Comparison of ENCODE assay signal across 11 cellular contexts in genomic region chr13:97600438-97601080, GRCh38.
DNase-seq lines count a peak whose midpoint lies in the region; ATAC-seq, FAIRE-seq and TF ChIP-seq lines count a peak whose summit lies in the region.
"Had no signal": no experiment of that assay in that cellular context is flagged by ENCODE, and none has a peak within 500 bp of the region (broad histone marks: within the 10 kb centered on the region; RNA-seq: fewer than 3 reads in every experiment).

No MANE protein-coding gene starts in this region.

- H3K36me3 ChIP-seq in HepG2 (replicated peaks in 1 of 2; ENCODE audit: control insufficient read depth in 1 of 2, insufficient read depth in 2 of 2, low read length in 2 of 2) (no peaks in the 10 kb centered on the region), right lobe of liver (no peaks in the 10 kb centered on the region), H7 (replicated peaks; ENCODE audit: control insufficient read depth, insufficient read depth, low read length) (no peaks in the 10 kb centered on the region), HAP-1 (replicated peaks) (no peaks in the 10 kb centered on the region)

- POLR2A ChIA-PET in HepG2 (lab: Yijun Ruan, JAX) = no interaction called here

- no peaks in the 10 kb centered on the region for H3K79me2 ChIP-seq in HepG2 (ENCODE audit: insufficient read depth, low read length)

- no peaks in the 10 kb centered on the region for H3K27me3 ChIP-seq in HepG2 (ENCODE audit: control insufficient read depth in 1 of 2, insufficient read depth in 2 of 2, low read length in 2 of 2)
- no peaks in the 10 kb centered on the region for H3K27me3 ChIP-seq in right lobe of liver
- H3K27me3 ChIP-seq in H7 (ENCODE audit: control insufficient read depth, insufficient read depth, low read length) = no peaks in the 10 kb centered on the region
- H3K27me3 ChIP-seq in HAP-1 (ENCODE audit: low read depth) = no peaks in the 10 kb centered on the region; the same call in 1 of the 2 replicates

- intact Hi-C loops in HepG2 (cut with micrococcal nuclease; ENCODE audit: unreplicated experiment) = no loop called here
- intact Hi-C loops in right lobe of liver (cut with DNase I) = no loop called here

- ATAC-seq in HepG2 (no peak; the same call in 2 of the 3 replicates), right lobe of liver (no peak), GM18517 (IDR thresholded peaks at IDR 0.05; ENCODE audit: unreplicated experiment) (no peak)

- CTCF ChIA-PET in HepG2 (lab: Yijun Ruan, JAX; ENCODE audit: low intra/inter-chr PET ratio, low total read pairs) = no interaction called here

- no peak for TF ChIP-seq RAD21 in HepG2 (CRISPR knock-in tag; IDR thresholded peaks at IDR 0.05)

- H3K27ac ChIP-seq in HepG2 (ENCODE audit: extremely low read length, insufficient read depth, low read length) = no peak overlapping the region
- H3K27ac ChIP-seq in right lobe of liver = no peak overlapping the region

- H3K4me1 ChIP-seq in HepG2 (ENCODE audit: insufficient read depth, low read length) (no peaks in the 10 kb centered on the region), right lobe of liver (no peaks in the 10 kb centered on the region), HAP-1 (no peaks in the 10 kb centered on the region)

- no peak overlapping the region for H3K4me3 ChIP-seq in HepG2 (replicated peaks in 1 of 3; ENCODE audit: insufficient read depth in 1 of 3, low read depth in 2 of 3, low read length in 3 of 3)
- H3K4me3 ChIP-seq in right lobe of liver = no peak overlapping the region
- no peak overlapping the region for H3K4me3 ChIP-seq in fibroblast of mammary gland (ENCODE audit: control insufficient read depth, low read depth, low read length)
- no peak overlapping the region for H3K4me3 ChIP-seq in H7 (ENCODE audit: insufficient read depth, low read depth, low read length)
- H3K4me3 ChIP-seq in HAP-1 = no peak overlapping the region

- BruUV-seq in HepG2 (replicated peaks; lab: Mats Ljungman, UMichigan) = no TSS peak

- in situ Hi-C loops in HepG2 (cut with HindIII; ENCODE audit: extremely low pct_ligation_motif_present, low pct_unique_long_range_greater_than_20kb) (no loop called here), HAP-1 (cut with MboI; ENCODE audit: low sequenced_read_pairs) (no loop called here)

- no peak for FAIRE-seq in HepG2 (lab: Jason Lieb, UNC)

- H3K9me3 ChIP-seq in HepG2 (ENCODE audit: low read length) = no peaks in the 10 kb centered on the region
- H3K9me3 ChIP-seq in right lobe of liver = no peaks in the 10 kb centered on the region
- H3K9me3 ChIP-seq in HAP-1 = no peaks in the 10 kb centered on the region

- no peak overlapping the region for H2AFZ ChIP-seq in HepG2 (ENCODE audit: low read length)

- DNase-seq in HepG2 (ENCODE audit: low spot score) = peak; percentile 4
- no peak for DNase-seq in right lobe of liver
- DNase-seq in OCI-M1 (lab: John Stamatoyannopoulos, UW) = peak; percentile 41
- peak; percentile 77 for DNase-seq in fibroblast of mammary gland (ENCODE audit: low read depth)
- no peak for DNase-seq in H7
- no peak for DNase-seq in HAP-1 (ENCODE audit: low spot score in 2 of 2)
- DNase-seq in activated CD4-positive, alpha-beta T cell treated with anti-CD3 and anti-CD28 coated beads, Interleukin-2, amount 50 U/mL, for 1 hour = no peak
- DNase-seq: C1 segment of cervical spinal cord, cerebellar nuclear complex, NCI-H1930 had no signal

- 13% methylated on average over 3 of the region's 3 CpGs for WGBS in HepG2 (ENCODE audit: low lambda C conversion rate)
- WGBS in right lobe of liver (ENCODE audit: insufficient coverage, low coverage, low lambda C conversion rate, missing lambda C conversion rate) = 53% methylated on average over 3 of the region's 3 CpGs

- H4K20me1 ChIP-seq in HepG2 (ENCODE audit: insufficient read depth, low read length) = no peaks in the 10 kb centered on the region

- H3K9ac ChIP-seq in HepG2 (ENCODE audit: insufficient read depth, low read depth, low read length) = no peak overlapping the region

- TF ChIP-seq EP300 in HepG2 (IDR thresholded peaks at IDR 0.05; ENCODE audit: low read depth in 2 of 2, low read length in 2 of 2) = no peak
- no peak for TF ChIP-seq EP300 in HepG2 (CRISPR knock-in tag; IDR thresholded peaks at IDR 0.05; ENCODE audit: borderline replicate concordance)

- TF ChIP-seq POLR2A in HepG2 (IDR thresholded peaks at IDR 0.05; ENCODE audit: insufficient read depth in 1 of 2, low read depth in 2 of 2, low read length in 2 of 2) (no peak), right lobe of liver (IDR thresholded peaks at IDR 0.05) (no peak)

- H3K4me2 ChIP-seq in HepG2 (ENCODE audit: low read depth, low read length) = no peak overlapping the region

- TF ChIP-seq CTCF in HepG2 (CRISPR knock-in tag; IDR thresholded peaks at IDR 0.05) (no peak), right lobe of liver (IDR thresholded peaks at IDR 0.05) (no peak), fibroblast of mammary gland (conservative IDR thresholded peaks at IDR 0.05; ENCODE audit: control insufficient read depth, insufficient read depth, low read depth, low read length) (no peak)

TF ChIP-seq in HepG2, 621 proteins besides CTCF, POLR2A, EP300 and RAD21:
- peak; percentile 83 for TF ChIP-seq FOSL2 (CRISPR knock-in tag; IDR thresholded peaks at IDR 0.05)
- TF ChIP-seq FOXA3 (CRISPR knock-in tag; IDR thresholded peaks at IDR 0.05) = peak; percentile 44; the same call in 1 of the 2 replicates
- peak; percentile 60 for TF ChIP-seq CEBPB (IDR thresholded peaks at IDR 0.05; ENCODE audit: borderline replicate concordance, low read depth, low read length)
- TF ChIP-seq CEBPG (CRISPR knock-in tag; IDR thresholded peaks at IDR 0.05) = peak; percentile 32; the same call in 1 of the 2 replicates
- TF ChIP-seq FOSL1 (CRISPR knock-in tag; IDR thresholded peaks at IDR 0.05; ENCODE audit: borderline replicate concordance) = peak; percentile 70
- TF ChIP-seq ZNF160 (CRISPR knock-in tag; IDR thresholded peaks at IDR 0.05) = no peak
- no peak for TF ChIP-seq ZNF432 (CRISPR knock-in tag; IDR thresholded peaks at IDR 0.05; ENCODE audit: borderline replicate concordance)
- no peak for TF ChIP-seq SALL1 (CRISPR knock-in tag; IDR thresholded peaks at IDR 0.05)
- TF ChIP-seq MAFF (IDR thresholded peaks at IDR 0.05; ENCODE audit: low read depth, low read length) = peak; percentile 60
- TF ChIP-seq ZFP62 (CRISPR knock-in tag; IDR thresholded peaks at IDR 0.05) = no peak
- peak; percentile 50 to 62 for TF ChIP-seq MAFK (conservative IDR thresholded peaks at IDR 0.05 in 1 of 2, IDR thresholded peaks at IDR 0.05 in 1 of 2; ENCODE audit: low read length in 2 of 2)
- TF ChIP-seq ZNF749 (CRISPR knock-in tag; IDR thresholded peaks at IDR 0.05; ENCODE audit: borderline replicate concordance) = no peak
- peak; percentile 59; the same call in 1 of the 2 replicates for TF ChIP-seq JUND (CRISPR knock-in tag; IDR thresholded peaks at IDR 0.05)

Comparison
In these comparisons a context has a peak if more than half of its experiments do, and no peak if none do; other contexts are left out.
1. DNase-seq: peak in HepG2 (single experiment), OCI-M1 (single experiment) and fibroblast of mammary gland (single experiment); none in right lobe of liver (0 of 3), H7 (single experiment), HAP-1 (0 of 2) and activated CD4-positive, alpha-beta T cell treated with anti-CD3 and anti-CD28 coated beads, Interleukin-2, amount 50 U/mL, for 1 hour (single experiment).